Comparison of ENCODE assay signal across 1 cellular context in the genomic region with DNA sequence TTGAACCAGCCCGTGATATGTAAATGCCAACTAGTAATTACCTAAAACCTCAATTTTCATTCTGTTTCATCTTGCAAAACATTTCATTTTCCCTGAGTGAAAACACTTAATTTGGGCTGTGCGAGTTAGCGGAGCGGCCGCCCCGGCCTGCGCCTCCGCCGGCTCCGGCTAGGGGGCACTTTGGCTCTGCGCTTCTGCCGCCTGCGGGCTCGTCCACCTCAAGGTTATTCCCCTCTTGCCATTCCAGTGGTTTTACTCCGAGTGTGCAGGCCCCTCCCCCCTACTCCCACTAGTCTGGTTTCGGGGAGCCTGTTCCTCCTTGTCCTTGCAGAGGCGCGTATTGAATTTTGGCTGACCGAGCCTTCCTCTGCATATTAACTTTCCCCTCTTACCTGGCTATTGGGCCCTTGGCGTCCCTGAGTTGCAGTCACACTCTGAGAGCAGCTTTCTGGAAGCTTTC.
A peak's percentile ranks its signal among the peaks of the same experiment; 100 is the strongest.
TF ChIP-seq lines count a peak whose summit lies in the region.

No MANE protein-coding gene starts in this region.

TF ChIP-seq in HEK293, 187 proteins besides CTCF, POLR2A, EP300 and RAD21 (continued from another document and continues in another):
- TF ChIP-seq KLF7 (tag by site-specific recombination; IDR thresholded peaks at IDR 0.05; ENCODE audit: borderline replicate concordance) (no peak), IKZF3 (tag by site-specific recombination; IDR thresholded peaks at IDR 0.05) (0 out of 2 replicates have a peak, but pooled peaks have one; percentile 28), ZNF585B (tag by site-specific recombination; IDR thresholded peaks at IDR 0.05) (no peak), ZNF830 (tag by site-specific recombination; IDR thresholded peaks at IDR 0.05; ENCODE audit: low read depth) (no peak), ZNF513 (tag by site-specific recombination; IDR thresholded peaks at IDR 0.05) (no peak), ZFP69B (tag by site-specific recombination; IDR thresholded peaks at IDR 0.05) (no peak), ZNF664 (tag by site-specific recombination; IDR thresholded peaks at IDR 0.05) (no peak), ZNF747 (tag by site-specific recombination; IDR thresholded peaks at IDR 0.05) (no peak), ZNF521 (tag by site-specific recombination; IDR thresholded peaks at IDR 0.05) (no peak), ZNF660 (tag by site-specific recombination; IDR thresholded peaks at IDR 0.05) (0 out of 2 replicates have a peak, but pooled peaks have one; percentile 53), ZNF10 (tag by site-specific recombination; IDR thresholded peaks at IDR 0.05) (no peak), INSM2 (tag by site-specific recombination; IDR thresholded peaks at IDR 0.05) (no peak), FEZF1 (tag by site-specific recombination; IDR thresholded peaks at IDR 0.05) (no peak), ZBTB26 (tag by site-specific recombination; optimal IDR thresholded peaks at IDR 0.05) (peak; percentile 25), ELK4 (IDR thresholded peaks at IDR 0.05; ENCODE audit: borderline replicate concordance, low read depth, low read length) (no peak), ZNF624 (tag by site-specific recombination; IDR thresholded peaks at IDR 0.05) (no peak), YY2 (tag by site-specific recombination; IDR thresholded peaks at IDR 0.05) (no peak), ZNF202 (tag by site-specific recombination; IDR thresholded peaks at IDR 0.05; ENCODE audit: borderline replicate concordance) (no peak), ZNF514 (tag by site-specific recombination; IDR thresholded peaks at IDR 0.05) (no peak), ZNF211 (tag by site-specific recombination; IDR thresholded peaks at IDR 0.05; ENCODE audit: low read depth) (no peak), ZNF341 (tag by site-specific recombination; IDR thresholded peaks at IDR 0.05; ENCODE audit: low read depth) (peak; percentile 76), MZF1 (tag by site-specific recombination; IDR thresholded peaks at IDR 0.05; ENCODE audit: borderline replicate concordance) (no peak), ZNF596 (tag by site-specific recombination; IDR thresholded peaks at IDR 0.05) (no peak), ZSCAN23 (tag by site-specific recombination; IDR thresholded peaks at IDR 0.05) (no peak), ZXDB (tag by site-specific recombination; IDR thresholded peaks at IDR 0.05) (no peak), TSHZ1 (tag by site-specific recombination; IDR thresholded peaks at IDR 0.05; ENCODE audit: borderline replicate concordance) (no peak), ZNF701 (tag by site-specific recombination; IDR thresholded peaks at IDR 0.05) (no peak), ZNF555 (tag by site-specific recombination; conservative IDR thresholded peaks at IDR 0.05) (no peak), ZFP37 (tag by site-specific recombination; IDR thresholded peaks at IDR 0.05) (no peak), OVOL3 (tag by site-specific recombination; IDR thresholded peaks at IDR 0.05) (no peak), PRDM2 (tag by site-specific recombination; IDR thresholded peaks at IDR 0.05; ENCODE audit: borderline replicate concordance) (no peak), ZNF777 (tag by site-specific recombination; IDR thresholded peaks at IDR 0.05; ENCODE audit: borderline replicate concordance) (no peak), ZNF248 (tag by site-specific recombination; IDR thresholded peaks at IDR 0.05) (no peak), ZNF677 (tag by site-specific recombination; IDR thresholded peaks at IDR 0.05) (no peak), GLI4 (tag by site-specific recombination; IDR thresholded peaks at IDR 0.05) (no peak)
- TF ChIP-seq, protein P1, sequence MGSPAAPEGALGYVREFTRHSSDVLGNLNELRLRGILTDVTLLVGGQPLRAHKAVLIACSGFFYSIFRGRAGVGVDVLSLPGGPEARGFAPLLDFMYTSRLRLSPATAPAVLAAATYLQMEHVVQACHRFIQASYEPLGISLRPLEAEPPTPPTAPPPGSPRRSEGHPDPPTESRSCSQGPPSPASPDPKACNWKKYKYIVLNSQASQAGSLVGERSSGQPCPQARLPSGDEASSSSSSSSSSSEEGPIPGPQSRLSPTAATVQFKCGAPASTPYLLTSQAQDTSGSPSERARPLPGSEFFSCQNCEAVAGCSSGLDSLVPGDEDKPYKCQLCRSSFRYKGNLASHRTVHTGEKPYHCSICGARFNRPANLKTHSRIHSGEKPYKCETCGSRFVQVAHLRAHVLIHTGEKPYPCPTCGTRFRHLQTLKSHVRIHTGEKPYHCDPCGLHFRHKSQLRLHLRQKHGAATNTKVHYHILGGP (tag by site-specific recombination; IDR thresholded peaks at IDR 0.05): no peak
- TF ChIP-seq, protein P2, sequence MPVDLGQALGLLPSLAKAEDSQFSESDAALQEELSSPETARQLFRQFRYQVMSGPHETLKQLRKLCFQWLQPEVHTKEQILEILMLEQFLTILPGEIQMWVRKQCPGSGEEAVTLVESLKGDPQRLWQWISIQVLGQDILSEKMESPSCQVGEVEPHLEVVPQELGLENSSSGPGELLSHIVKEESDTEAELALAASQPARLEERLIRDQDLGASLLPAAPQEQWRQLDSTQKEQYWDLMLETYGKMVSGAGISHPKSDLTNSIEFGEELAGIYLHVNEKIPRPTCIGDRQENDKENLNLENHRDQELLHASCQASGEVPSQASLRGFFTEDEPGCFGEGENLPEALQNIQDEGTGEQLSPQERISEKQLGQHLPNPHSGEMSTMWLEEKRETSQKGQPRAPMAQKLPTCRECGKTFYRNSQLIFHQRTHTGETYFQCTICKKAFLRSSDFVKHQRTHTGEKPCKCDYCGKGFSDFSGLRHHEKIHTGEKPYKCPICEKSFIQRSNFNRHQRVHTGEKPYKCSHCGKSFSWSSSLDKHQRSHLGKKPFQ (tag by site-specific recombination; IDR thresholded peaks at IDR 0.05): no peak
- TF ChIP-seq, protein P3, sequence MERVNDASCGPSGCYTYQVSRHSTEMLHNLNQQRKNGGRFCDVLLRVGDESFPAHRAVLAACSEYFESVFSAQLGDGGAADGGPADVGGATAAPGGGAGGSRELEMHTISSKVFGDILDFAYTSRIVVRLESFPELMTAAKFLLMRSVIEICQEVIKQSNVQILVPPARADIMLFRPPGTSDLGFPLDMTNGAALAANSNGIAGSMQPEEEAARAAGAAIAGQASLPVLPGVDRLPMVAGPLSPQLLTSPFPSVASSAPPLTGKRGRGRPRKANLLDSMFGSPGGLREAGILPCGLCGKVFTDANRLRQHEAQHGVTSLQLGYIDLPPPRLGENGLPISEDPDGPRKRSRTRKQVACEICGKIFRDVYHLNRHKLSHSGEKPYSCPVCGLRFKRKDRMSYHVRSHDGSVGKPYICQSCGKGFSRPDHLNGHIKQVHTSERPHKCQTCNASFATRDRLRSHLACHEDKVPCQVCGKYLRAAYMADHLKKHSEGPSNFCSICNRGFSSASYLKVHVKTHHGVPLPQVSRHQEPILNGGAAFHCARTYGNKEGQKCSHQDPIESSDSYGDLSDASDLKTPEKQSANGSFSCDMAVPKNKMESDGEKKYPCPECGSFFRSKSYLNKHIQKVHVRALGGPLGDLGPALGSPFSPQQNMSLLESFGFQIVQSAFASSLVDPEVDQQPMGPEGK (tag by site-specific recombination; IDR thresholded peaks at IDR 0.05): 0 out of 2 replicates have a peak, but pooled peaks have one; percentile 34
